In the genomic region with DNA sequence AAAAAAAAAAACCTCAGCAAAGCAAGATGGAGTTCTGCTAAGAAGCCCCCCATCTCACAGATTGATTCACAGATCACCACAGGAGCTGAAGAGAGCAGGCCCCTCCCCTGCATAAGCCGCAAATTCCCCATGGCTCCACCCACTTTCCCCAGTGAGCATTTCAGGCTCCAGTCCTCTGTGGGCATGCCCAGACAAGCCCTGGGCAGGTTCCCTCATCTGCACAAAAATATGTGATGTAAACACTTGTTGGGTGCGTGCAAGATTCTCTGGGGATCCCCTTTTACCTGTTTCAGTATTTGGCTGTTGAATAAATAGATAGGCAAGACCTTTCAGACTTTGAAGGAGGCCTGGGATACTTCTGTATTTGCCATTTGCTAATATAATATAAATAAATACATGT, we compare ENCODE assay signal across 16 cellular contexts.
DNase-seq lines count a peak whose midpoint lies in the region; ATAC-seq and TF ChIP-seq lines count a peak whose summit lies in the region.
"Had no signal": no experiment of that assay in that cellular context is flagged by ENCODE, and none has a peak within 500 bp of the region (broad histone marks: within the 10 kb centered on the region; RNA-seq: fewer than 3 reads in every experiment).

No MANE protein-coding gene starts in this region.

- ATAC-seq in GM19023 (IDR thresholded peaks at IDR 0.05; ENCODE audit: unreplicated experiment) (peak; percentile 80), HG03045 (IDR thresholded peaks at IDR 0.05; ENCODE audit: unreplicated experiment) (peak; percentile 52), Right ventricle myocardium superior (ENCODE audit: poor library complexity) (no peak), lower lobe of right lung (no peak), left ventricle myocardium superior (no peak)
- ATAC-seq: activated naive CD4-positive, alpha-beta T cell treated with anti-CD3 and anti-CD28 coated beads, Interleukin-2, amount 50 U/mL, for 72 hours; psoas muscle had no signal

- no peaks in the 10 kb centered on the region for H3K27me3 ChIP-seq in Caco-2 (replicated peaks; ENCODE audit: control insufficient read depth, insufficient read depth, low read length)
- H3K27me3 ChIP-seq in lower lobe of right lung (ENCODE audit: low read depth) = no peaks in the 10 kb centered on the region
- no peaks in the 10 kb centered on the region for H3K27me3 ChIP-seq in brain microvascular endothelial cell (replicated peaks)
- H3K27me3 ChIP-seq: BLaER1, tibial nerve had no signal

- POLR2A ChIA-PET in Caco-2 (lab: Charles Lee) = no interaction called here

- H3K4me1 ChIP-seq in Caco-2 = peaks cover 10% of the 10 kb centered on the region
- H3K4me1 ChIP-seq in lower lobe of right lung = no peaks in the 10 kb centered on the region
- H3K4me1 ChIP-seq: BLaER1, psoas muscle, tibial nerve had no signal

- peaks cover 9% of the 10 kb centered on the region for H3K9me3 Mint-ChIP-seq in Caco-2 (ENCODE audit: unreplicated experiment)
- H3K9me3 Mint-ChIP-seq: dendritic cell treated with granulocyte-macrophage colony-stimulating factor and Interleukin-4, amounts not matched to agents 40 ng/mL and 50 ng/mL, for 4 days had no signal

- CTCF ChIA-PET in Caco-2 (lab: Charles Lee) = no interaction called here

- H3K4me3 ChIP-seq in Caco-2 (ENCODE audit: low read depth, low read length) (no peak overlapping the region), lower lobe of right lung (no peak overlapping the region), brain microvascular endothelial cell (ENCODE audit: low read depth, low read length) (no peak overlapping the region)
- H3K4me3 ChIP-seq: BLaER1, psoas muscle, tibial nerve had no signal

- H3K4me1 Mint-ChIP-seq in Caco-2 (ENCODE audit: low read depth, unreplicated experiment) = no peaks in the 10 kb centered on the region

- no TSS peak for BruUV-seq in Caco-2 (replicated peaks; lab: Mats Ljungman, UMichigan)

- in situ Hi-C loops in brain microvascular endothelial cell (cut with HindIII; ENCODE audit: low pct_ligation_motif_present, low sequenced_read_pairs) = no loop called here

- H3K27ac ChIP-seq in lower lobe of right lung (no peak overlapping the region), brain microvascular endothelial cell (no peak overlapping the region)
- H3K27ac ChIP-seq: BLaER1, psoas muscle, tibial nerve had no signal

- no peak overlapping the region for H3K27ac Mint-ChIP-seq in Caco-2 (ENCODE audit: unreplicated experiment)
- H3K27ac Mint-ChIP-seq: activated naive CD4-positive, alpha-beta T cell treated with anti-CD3 and anti-CD28 coated beads, Interleukin-2, amount 50 U/mL, for 72 hours; dendritic cell treated with granulocyte-macrophage colony-stimulating factor and Interleukin-4, amounts not matched to agents 40 ng/mL and 50 ng/mL, for 4 days had no signal

- no peaks in the 10 kb centered on the region for H3K27me3 Mint-ChIP-seq in Caco-2 (ENCODE audit: insufficient read depth, unreplicated experiment)
- H3K27me3 Mint-ChIP-seq: dendritic cell treated with granulocyte-macrophage colony-stimulating factor and Interleukin-4, amounts not matched to agents 40 ng/mL and 50 ng/mL, for 4 days had no signal

- H3K36me3 ChIP-seq in Caco-2 (ENCODE audit: control insufficient read depth, insufficient read depth, low read length) = no peaks in the 10 kb centered on the region
- no peaks in the 10 kb centered on the region for H3K36me3 ChIP-seq in lower lobe of right lung
- no peaks in the 10 kb centered on the region for H3K36me3 ChIP-seq in brain microvascular endothelial cell (replicated peaks)
- H3K36me3 ChIP-seq: BLaER1, tibial nerve had no signal

- TF ChIP-seq CTCF in Caco-2 (IDR thresholded peaks at IDR 0.05; ENCODE audit: insufficient read depth in 1 of 2, low read depth in 1 of 2, low read length in 1 of 2, severe bottlenecking in 1 of 2, unreplicated experiment in 1 of 2) = no peak
- no peak for TF ChIP-seq CTCF in lower lobe of right lung (IDR thresholded peaks at IDR 0.05)
- TF ChIP-seq CTCF in brain microvascular endothelial cell (IDR thresholded peaks at IDR 0.05; ENCODE audit: low read depth, low read length, missing control alignments) = no peak

- H3K36me3 Mint-ChIP-seq in Caco-2 (ENCODE audit: insufficient read depth, unreplicated experiment) = no peaks in the 10 kb centered on the region

- H3K9me3 ChIP-seq in Caco-2 (no peaks in the 10 kb centered on the region), lower lobe of right lung (peaks cover 11% of the 10 kb centered on the region)
- H3K9me3 ChIP-seq: BLaER1 had no signal

- DNase-seq in Caco-2 = peak; percentile 53 to 74
- peak; percentile 6 for DNase-seq in SW480 (ENCODE audit: low spot score)
- DNase-seq in Right ventricle myocardium superior = no peak
- DNase-seq in lower lobe of right lung = no peak
- no peak for DNase-seq in left ventricle myocardium superior
- no peak for DNase-seq in brain microvascular endothelial cell
- DNase-seq: midbrain, NCI-H2029 treated with DMSO at 0.1 percent for 48 hours, psoas muscle, SHP77 treated with DMSO at 0.1 percent for 48 hours had no signal

- no peak overlapping the region for H3K4me3 Mint-ChIP-seq in Caco-2 (ENCODE audit: unreplicated experiment)
- H3K4me3 Mint-ChIP-seq: dendritic cell treated with granulocyte-macrophage colony-stimulating factor and Interleukin-4, amounts not matched to agents 40 ng/mL and 50 ng/mL, for 4 days had no signal

- intact Hi-C loops in Caco-2 (cut with micrococcal nuclease; ENCODE audit: unreplicated experiment) (loop anchor here (2.0 kb wide), 1 partner anchor 192 kb away; no protein-coding TSS in a partner anchor), Right ventricle myocardium superior (cut with DNase I) (no loop called here), lower lobe of right lung (cut with DNase I) (no loop called here), left ventricle myocardium superior (cut with micrococcal nuclease) (no loop called here)

Comparison
In these comparisons a context has a peak if more than half of its experiments do, and no peak if none do; other contexts are left out.
1. DNase-seq: peak in Caco-2 (2 of 2) and SW480 (single experiment); none in Right ventricle myocardium superior (single experiment), lower lobe of right lung (single experiment), left ventricle myocardium superior (single experiment) and brain microvascular endothelial cell (single experiment).
2. ATAC-seq: peak in GM19023 (single experiment) and HG03045 (single experiment); none in Right ventricle myocardium superior (single experiment), lower lobe of right lung (0 of 2) and left ventricle myocardium superior (single experiment).